ENCODE assay signal across 19 cellular contexts in the genomic region with DNA sequence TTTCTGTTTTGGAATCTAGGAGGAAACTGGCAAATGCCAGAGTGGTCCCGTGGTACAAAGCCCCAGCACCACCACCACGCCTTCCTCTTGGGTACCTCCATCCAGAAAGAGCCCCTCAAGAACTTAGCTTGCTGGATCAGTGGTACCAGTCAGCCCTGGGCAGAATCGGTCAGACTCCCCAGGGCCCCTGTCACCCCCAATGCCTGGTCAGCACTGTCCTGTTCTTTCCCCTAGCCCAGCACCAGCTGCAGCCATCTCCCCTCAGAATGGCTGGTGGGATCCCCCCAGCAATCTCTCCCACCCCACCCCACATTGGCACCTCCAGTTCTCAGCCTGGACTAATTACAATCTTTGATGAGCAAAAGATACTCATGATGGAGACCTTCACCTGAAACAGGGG.
DNase-seq lines count a peak whose midpoint lies in the region; ATAC-seq, FAIRE-seq and TF ChIP-seq lines count a peak whose summit lies in the region.
"Had no signal": no experiment of that assay in that cellular context is flagged by ENCODE, and none has a peak within 500 bp of the region (broad histone marks: within the 10 kb centered on the region; RNA-seq: fewer than 3 reads in every experiment).

No MANE protein-coding gene starts in this region.

- no CpG with 5 or more reads among the region's 3 CpGs for WGBS in right lobe of liver (ENCODE audit: insufficient coverage, low coverage, low lambda C conversion rate, missing lambda C conversion rate)
- 6% methylated on average over 3 of the region's 3 CpGs for WGBS in HepG2 (ENCODE audit: low lambda C conversion rate)
- 69 to 84% (median 83%) methylated on average over 3 of the region's 3 CpGs for WGBS in spleen, 5 donors

- H3K9ac ChIP-seq in HepG2 (ENCODE audit: insufficient read depth, low read depth, low read length) (no peak overlapping the region), kidney (ENCODE audit: low read length in 2 of 2) (no peak overlapping the region)
- H3K9ac ChIP-seq: BLaER1, GM23248 had no signal

- DNase-seq in right lobe of liver, result peak in 2 of 3 donors; percentile 3 to 22
- no peak for DNase-seq in HepG2 (ENCODE audit: low spot score)
- peak; percentile 17 for DNase-seq in kidney
- DNase-seq in spleen, result peak; percentile 32
- no peak for DNase-seq in SW 1271 (lab: John Stamatoyannopoulos, UW)
- DNase-seq: Caco-2; CD4-positive, CD25-positive, alpha-beta regulatory T cell; CD8-positive, alpha-beta T cell; DMS153; DND-41; GM23248; H9 had no signal

- intact Hi-C loops in right lobe of liver (cut with DNase I), result no loop called here
- intact Hi-C loops in HepG2 (cut with micrococcal nuclease; ENCODE audit: unreplicated experiment), result no loop called here
- intact Hi-C loops in kidney (cut with DNase I), result no loop called here
- intact Hi-C loops in spleen (cut with DNase I; ENCODE audit: low total_unique reads), result no loop called here

- POLR2A ChIA-PET in HepG2 (lab: Yijun Ruan, JAX), result no interaction called here

- no peak overlapping the region for H2AFZ ChIP-seq in HepG2 (ENCODE audit: low read length)
- H2AFZ ChIP-seq: GM23248 had no signal

- no peak overlapping the region for H3K27ac ChIP-seq in right lobe of liver
- H3K27ac ChIP-seq in HepG2 (ENCODE audit: extremely low read length, insufficient read depth, low read length), result no peak overlapping the region
- no peak overlapping the region for H3K27ac ChIP-seq in kidney (ENCODE audit: low read depth in 2 of 2, low read length in 2 of 2)
- H3K27ac ChIP-seq in spleen, result no peak overlapping the region
- H3K27ac ChIP-seq: BLaER1, C4-2B, GM23248 had no signal

- no peak overlapping the region for H3K4me2 ChIP-seq in HepG2 (ENCODE audit: low read depth, low read length)
- H3K4me2 ChIP-seq: BLaER1 had no signal

- TF ChIP-seq EP300 in HepG2 (IDR thresholded peaks at IDR 0.05; ENCODE audit: low read depth in 2 of 2, low read length in 2 of 2), result no peak
- TF ChIP-seq EP300 in HepG2 (CRISPR knock-in tag; IDR thresholded peaks at IDR 0.05; ENCODE audit: borderline replicate concordance), result no peak

- TF ChIP-seq CTCF in right lobe of liver (IDR thresholded peaks at IDR 0.05), result no peak
- TF ChIP-seq CTCF in HepG2 (CRISPR knock-in tag; IDR thresholded peaks at IDR 0.05), result no peak
- no peak for TF ChIP-seq CTCF in kidney (IDR thresholded peaks at IDR 0.05; ENCODE audit: borderline replicate concordance, extremely low read depth, insufficient read depth)
- no peak for TF ChIP-seq CTCF in spleen (IDR thresholded peaks at IDR 0.05 in 8 of 11, conservative IDR thresholded peaks at IDR 0.05 in 3 of 11)

- H3K27me3 ChIP-seq in right lobe of liver (no peaks in the 10 kb centered on the region), HepG2 (ENCODE audit: control insufficient read depth in 1 of 2, insufficient read depth in 2 of 2, low read length in 2 of 2) (peaks cover 12 to 63% of the 10 kb centered on the region in 2 experiments; a peak in 4 of 5 replicates), spleen (replicated peaks in 1 of 7) (peaks cover 0 to 41% (median 0%) of the 10 kb centered on the region in 7 donors)
- H3K27me3 ChIP-seq: BLaER1 had no signal

- TF ChIP-seq RAD21 in HepG2 (CRISPR knock-in tag; IDR thresholded peaks at IDR 0.05), result no peak

- no peaks in the 10 kb centered on the region; the same call in 1 of the 2 replicates for H4K20me1 ChIP-seq in HepG2 (ENCODE audit: insufficient read depth, low read length)

- in situ Hi-C loops in HepG2 (cut with HindIII; ENCODE audit: extremely low pct_ligation_motif_present, low pct_unique_long_range_greater_than_20kb), result no loop called here

- ATAC-seq in right lobe of liver (no peak), HepG2 (no peak), HG02642 (IDR thresholded peaks at IDR 0.05; ENCODE audit: poor library complexity, unreplicated experiment) (no peak)
- ATAC-seq: CD8-positive, alpha-beta T cell; HCT116 had no signal

- FAIRE-seq in HepG2 (lab: Jason Lieb, UNC), result no peak
- no peak for FAIRE-seq in kidney (lab: Jason Lieb, UNC)
- FAIRE-seq: G401.6, GM12892, GM19239 had no signal

- no peaks in the 10 kb centered on the region for H3K4me1 ChIP-seq in right lobe of liver
- 0 out of 2 replicates have a peak, but pooled peaks cover 11% of the 10 kb centered on the region for H3K4me1 ChIP-seq in HepG2 (ENCODE audit: insufficient read depth, low read length)
- H3K4me1 ChIP-seq in kidney (ENCODE audit: control insufficient read depth in 1 of 2, insufficient read depth in 1 of 2, low read depth in 1 of 2, low read length in 2 of 2), result peaks cover 0 to 2% of the 10 kb centered on the region in 2 donors
- peaks cover 8 to 27% (median 13%) of the 10 kb centered on the region in 6 donors for H3K4me1 ChIP-seq in spleen

- H3K4me3 ChIP-seq in right lobe of liver, result no peak overlapping the region
- no peak overlapping the region for H3K4me3 ChIP-seq in HepG2 (replicated peaks in 1 of 3; ENCODE audit: insufficient read depth in 1 of 3, low read depth in 2 of 3, low read length in 3 of 3)
- H3K4me3 ChIP-seq in kidney (ENCODE audit: low read length in 2 of 2), result no peak overlapping the region
- H3K4me3 ChIP-seq in spleen, result no peak overlapping the region
- H3K4me3 ChIP-seq: BLaER1, GM23248 had no signal

- no peaks in the 10 kb centered on the region for H3K79me2 ChIP-seq in HepG2 (ENCODE audit: insufficient read depth, low read length)

- CTCF ChIA-PET in HepG2 (lab: Yijun Ruan, JAX; ENCODE audit: low intra/inter-chr PET ratio, low total read pairs), result no interaction called here

- no TSS peak for BruUV-seq in HepG2 (replicated peaks; lab: Mats Ljungman, UMichigan)

- no peak for TF ChIP-seq POLR2A in right lobe of liver (IDR thresholded peaks at IDR 0.05)
- TF ChIP-seq POLR2A in HepG2 (IDR thresholded peaks at IDR 0.05; ENCODE audit: insufficient read depth in 1 of 2, low read depth in 2 of 2, low read length in 2 of 2), result no peak
- TF ChIP-seq POLR2A in spleen (IDR thresholded peaks at IDR 0.05), result no peak

- H3K36me3 ChIP-seq in right lobe of liver (no peaks in the 10 kb centered on the region), HepG2 (replicated peaks in 1 of 2; ENCODE audit: control insufficient read depth in 1 of 2, insufficient read depth in 2 of 2, low read length in 2 of 2) (no peaks in the 10 kb centered on the region), kidney (ENCODE audit: control insufficient read depth in 1 of 2, insufficient read depth in 2 of 2, low read length in 2 of 2) (no peaks in the 10 kb centered on the region), spleen (no peaks in the 10 kb centered on the region)
- H3K36me3 ChIP-seq: BLaER1 had no signal

- H3K9me3 ChIP-seq in right lobe of liver (no peaks in the 10 kb centered on the region), HepG2 (ENCODE audit: low read length) (no peaks in the 10 kb centered on the region), kidney (ENCODE audit: control insufficient read depth in 1 of 2, low read length in 2 of 2) (no peaks in the 10 kb centered on the region), spleen (no peaks in the 10 kb centered on the region)
- H3K9me3 ChIP-seq: BLaER1, Caco-2 had no signal

TF ChIP-seq in HepG2, 621 proteins besides CTCF, POLR2A, EP300 and RAD21:
- TF ChIP-seq TAF1 (CRISPR knock-in tag; IDR thresholded peaks at IDR 0.05) (no peak), SP2 (CRISPR knock-in tag; IDR thresholded peaks at IDR 0.05) (no peak), ZSCAN12 (CRISPR knock-in tag; IDR thresholded peaks at IDR 0.05) (no peak), AGO2 (optimal IDR thresholded peaks at IDR 0.05; ENCODE audit: low read depth, low read length) (no peak), DR1 (CRISPR knock-in tag; IDR thresholded peaks at IDR 0.05) (no peak), ZC3H4 (CRISPR knock-in tag; IDR thresholded peaks at IDR 0.05; ENCODE audit: borderline replicate concordance) (no peak), MAFG (CRISPR knock-in tag; IDR thresholded peaks at IDR 0.05) (no peak), IRX3 (CRISPR knock-in tag; IDR thresholded peaks at IDR 0.05; ENCODE audit: borderline replicate concordance, low read depth) (no peak), ZNF720 (CRISPR knock-in tag; IDR thresholded peaks at IDR 0.05) (no peak), SIN3A (IDR thresholded peaks at IDR 0.05; ENCODE audit: borderline replicate concordance, low read depth, low read length) (no peak)
- TF ChIP-seq, protein P1, sequence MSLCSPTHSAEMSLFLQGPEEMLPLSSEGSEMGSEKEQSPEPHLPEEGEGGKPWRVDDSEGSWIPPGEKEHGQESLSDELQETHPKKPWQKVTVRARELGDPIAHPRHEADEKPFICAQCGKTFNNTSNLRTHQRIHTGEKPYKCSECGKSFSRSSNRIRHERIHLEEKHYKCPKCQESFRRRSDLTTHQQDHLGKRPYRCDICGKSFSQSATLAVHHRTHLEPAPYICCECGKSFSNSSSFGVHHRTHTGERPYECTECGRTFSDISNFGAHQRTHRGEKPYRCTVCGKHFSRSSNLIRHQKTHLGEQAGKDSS (CRISPR knock-in tag; IDR thresholded peaks at IDR 0.05; ENCODE audit: borderline replicate concordance, low read depth), result no peak
- TF ChIP-seq, protein P2, sequence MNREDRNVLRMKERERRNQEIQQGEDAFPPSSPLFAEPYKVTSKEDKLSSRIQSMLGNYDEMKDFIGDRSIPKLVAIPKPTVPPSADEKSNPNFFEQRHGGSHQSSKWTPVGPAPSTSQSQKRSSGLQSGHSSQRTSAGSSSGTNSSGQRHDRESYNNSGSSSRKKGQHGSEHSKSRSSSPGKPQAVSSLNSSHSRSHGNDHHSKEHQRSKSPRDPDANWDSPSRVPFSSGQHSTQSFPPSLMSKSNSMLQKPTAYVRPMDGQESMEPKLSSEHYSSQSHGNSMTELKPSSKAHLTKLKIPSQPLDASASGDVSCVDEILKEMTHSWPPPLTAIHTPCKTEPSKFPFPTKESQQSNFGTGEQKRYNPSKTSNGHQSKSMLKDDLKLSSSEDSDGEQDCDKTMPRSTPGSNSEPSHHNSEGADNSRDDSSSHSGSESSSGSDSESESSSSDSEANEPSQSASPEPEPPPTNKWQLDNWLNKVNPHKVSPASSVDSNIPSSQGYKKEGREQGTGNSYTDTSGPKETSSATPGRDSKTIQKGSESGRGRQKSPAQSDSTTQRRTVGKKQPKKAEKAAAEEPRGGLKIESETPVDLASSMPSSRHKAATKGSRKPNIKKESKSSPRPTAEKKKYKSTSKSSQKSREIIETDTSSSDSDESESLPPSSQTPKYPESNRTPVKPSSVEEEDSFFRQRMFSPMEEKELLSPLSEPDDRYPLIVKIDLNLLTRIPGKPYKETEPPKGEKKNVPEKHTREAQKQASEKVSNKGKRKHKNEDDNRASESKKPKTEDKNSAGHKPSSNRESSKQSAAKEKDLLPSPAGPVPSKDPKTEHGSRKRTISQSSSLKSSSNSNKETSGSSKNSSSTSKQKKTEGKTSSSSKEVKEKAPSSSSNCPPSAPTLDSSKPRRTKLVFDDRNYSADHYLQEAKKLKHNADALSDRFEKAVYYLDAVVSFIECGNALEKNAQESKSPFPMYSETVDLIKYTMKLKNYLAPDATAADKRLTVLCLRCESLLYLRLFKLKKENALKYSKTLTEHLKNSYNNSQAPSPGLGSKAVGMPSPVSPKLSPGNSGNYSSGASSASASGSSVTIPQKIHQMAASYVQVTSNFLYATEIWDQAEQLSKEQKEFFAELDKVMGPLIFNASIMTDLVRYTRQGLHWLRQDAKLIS (CRISPR knock-in tag; IDR thresholded peaks at IDR 0.05), result no peak

Comparison
In these comparisons a context has a peak if more than half of its experiments do, and no peak if none do; other contexts are left out.
1. DNase-seq: peak in right lobe of liver (2 of 3), kidney (single experiment) and spleen (single experiment); none in HepG2 (single experiment) and SW 1271 (0 of 2).